Comparison of ENCODE assay signal across 18 cellular contexts in the genomic region with DNA sequence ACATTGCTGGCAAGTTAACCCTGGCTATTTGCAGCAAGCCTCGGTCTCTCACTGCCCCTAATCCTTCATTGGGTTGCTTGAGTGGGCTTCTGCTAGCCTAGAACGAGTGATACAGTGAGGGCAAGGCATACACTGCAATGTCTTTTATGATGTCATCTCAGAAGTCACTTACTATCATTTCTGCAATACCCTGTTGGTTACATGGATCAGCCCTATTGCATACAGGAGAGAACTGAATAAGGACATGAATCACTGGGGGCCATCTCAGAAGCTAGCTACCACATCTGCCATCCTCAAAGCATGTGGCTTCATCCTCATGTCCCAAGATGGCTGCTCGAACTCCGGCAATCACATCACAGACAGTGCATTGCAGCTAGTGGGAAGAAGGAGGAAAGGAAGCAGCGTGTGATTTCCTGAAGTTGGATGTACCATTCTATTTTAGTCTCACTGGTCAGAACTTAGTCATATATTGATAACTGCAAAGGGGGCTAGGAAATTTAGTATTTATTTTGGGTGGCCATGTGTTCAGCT.
"Had no signal": no experiment of that assay in that cellular context is flagged by ENCODE, and none has a peak within 500 bp of the region (broad histone marks: within the 10 kb centered on the region; RNA-seq: fewer than 3 reads in every experiment).

No MANE protein-coding gene starts in this region.

- H3K4me3 Mint-ChIP-seq: activated CD4-positive, alpha-beta memory T cell treated with anti-CD3 and anti-CD28 coated beads for 36 hours; activated naive CD4-positive, alpha-beta T cell treated with anti-CD3 and anti-CD28 coated beads, Interleukin-2, amount 50 U/mL, for 24 hours; central memory CD8-positive, alpha-beta T cell; nephron had no signal

- H3K4me3 ChIP-seq: body of pancreas, heart right ventricle, sigmoid colon, transverse colon had no signal

- H3K4me1 ChIP-seq: body of pancreas, sigmoid colon had no signal

- H3K36me3 ChIP-seq: heart right ventricle, sigmoid colon, transverse colon had no signal

- H3K27me3 ChIP-seq: body of pancreas, heart right ventricle, sigmoid colon, transverse colon had no signal

- ATAC-seq: body of pancreas, heart right ventricle, SK-N-SH treated with all-trans-retinoic acid at 6 μM for 48 hours had no signal

- H3K27ac ChIP-seq: body of pancreas, heart right ventricle, sigmoid colon, transverse colon had no signal

- DNase-seq: activated CD4-positive, alpha-beta memory T cell treated with anti-CD3 and anti-CD28 coated beads for 36 hours; activated CD4-positive, CD25-positive, alpha-beta regulatory T cell; activated CD8-positive, alpha-beta memory T cell treated with anti-CD3 and anti-CD28 coated beads, Interleukin-2, amount 50 U/mL, for 4 hours; amniotic stem cell; body of pancreas; cortex of kidney; effector CD8-positive, alpha-beta T cell; heart right ventricle; mammary epithelial cell; occipital lobe; stimulated activated CD4-positive, alpha-beta T cell treated with anti-CD3 and anti-CD28 coated beads, Interleukin-12 subunit alpha, Interleukin-12 subunit beta, amount 100 ng/mL, for 4 hours; transverse colon had no signal

- H3K9me3 Mint-ChIP-seq: activated CD4-positive, alpha-beta memory T cell treated with anti-CD3 and anti-CD28 coated beads for 36 hours; activated naive CD4-positive, alpha-beta T cell treated with anti-CD3 and anti-CD28 coated beads, Interleukin-2, amount 50 U/mL, for 24 hours; activated T-helper 2 cell treated with anti-CD3 and anti-CD28 coated beads, Interferon-gamma antibody, Interleukin-2, Interleukin-4, amounts not matched to agents 10 μg/mL and 5 μg/mL and 100 μg/mL, durations not matched to agents 14 hours and 24 hours and 36 hours; central memory CD8-positive, alpha-beta T cell; nephron had no signal

- H3K27ac Mint-ChIP-seq: activated CD4-positive, alpha-beta memory T cell treated with anti-CD3 and anti-CD28 coated beads for 36 hours; activated naive CD4-positive, alpha-beta T cell treated with anti-CD3 and anti-CD28 coated beads, Interleukin-2, amount 50 U/mL, for 24 hours; activated T-helper 2 cell treated with anti-CD3 and anti-CD28 coated beads, Interferon-gamma antibody, Interleukin-2, Interleukin-4, amounts not matched to agents 10 μg/mL and 5 μg/mL and 100 μg/mL, durations not matched to agents 14 hours and 24 hours and 36 hours had no signal

- H3K4me1 Mint-ChIP-seq: activated naive CD4-positive, alpha-beta T cell treated with anti-CD3 and anti-CD28 coated beads, Interleukin-2, amount 50 U/mL, for 24 hours; central memory CD8-positive, alpha-beta T cell; nephron had no signal

- H3K36me3 Mint-ChIP-seq: activated CD4-positive, alpha-beta memory T cell treated with anti-CD3 and anti-CD28 coated beads for 36 hours; activated naive CD4-positive, alpha-beta T cell treated with anti-CD3 and anti-CD28 coated beads, Interleukin-2, amount 50 U/mL, for 24 hours had no signal

- H3K27me3 Mint-ChIP-seq: activated CD4-positive, alpha-beta memory T cell treated with anti-CD3 and anti-CD28 coated beads for 36 hours; activated naive CD4-positive, alpha-beta T cell treated with anti-CD3 and anti-CD28 coated beads, Interleukin-2, amount 50 U/mL, for 24 hours; central memory CD8-positive, alpha-beta T cell had no signal

- H3K9me3 ChIP-seq: body of pancreas, heart right ventricle, sigmoid colon, transverse colon had no signal
